Comparison of ENCODE assay signal across 1 cellular context in the genomic region with DNA sequence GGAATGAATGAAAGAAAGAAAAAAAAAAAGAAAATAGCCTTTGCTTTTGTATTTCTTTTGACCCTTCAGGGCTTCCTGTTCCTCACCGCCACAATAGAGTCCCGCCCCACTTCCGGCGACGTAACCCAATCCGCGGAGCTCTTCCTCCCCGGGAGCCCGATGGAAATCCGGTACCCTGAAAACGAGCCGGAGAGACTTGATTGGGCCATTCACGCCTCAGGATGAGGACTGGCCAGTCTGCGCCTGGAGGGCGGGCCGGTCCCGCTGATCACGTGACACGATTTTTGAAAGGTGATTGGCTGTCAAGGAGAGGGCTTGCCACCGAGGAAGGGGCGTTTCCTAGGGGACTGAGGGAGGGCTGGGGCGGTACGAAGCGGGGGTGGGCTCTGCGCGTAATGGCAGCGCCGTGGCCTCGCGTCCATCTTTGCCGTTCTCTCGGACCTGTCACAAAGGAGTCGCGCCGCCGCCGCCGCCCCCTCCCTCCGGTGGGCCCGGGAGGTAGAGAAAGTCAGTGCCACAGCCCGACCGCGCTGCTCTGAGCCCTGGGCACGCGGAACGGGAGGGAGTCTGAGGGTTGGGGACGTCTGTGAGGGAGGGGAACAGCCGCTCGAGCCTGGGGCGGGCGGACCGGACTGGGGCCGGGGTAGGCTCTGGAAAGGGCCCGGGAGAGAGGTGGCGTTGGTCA.
TF ChIP-seq lines count a peak whose summit lies in the region.

A gene with protein sequence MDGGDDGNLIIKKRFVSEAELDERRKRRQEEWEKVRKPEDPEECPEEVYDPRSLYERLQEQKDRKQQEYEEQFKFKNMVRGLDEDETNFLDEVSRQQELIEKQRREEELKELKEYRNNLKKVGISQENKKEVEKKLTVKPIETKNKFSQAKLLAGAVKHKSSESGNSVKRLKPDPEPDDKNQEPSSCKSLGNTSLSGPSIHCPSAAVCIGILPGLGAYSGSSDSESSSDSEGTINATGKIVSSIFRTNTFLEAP (minus strand): TSS at position 95 of the 685 bp plus-strand sequence. CDS start 12,185 bp downstream, outside the sequence.
Gene RSPRY1 (plus strand): TSS at position 385 of the 685 bp plus-strand sequence. CDS start 18,330 bp downstream, outside the sequence.

TF ChIP-seq in HepG2, 621 proteins besides CTCF, POLR2A, EP300 and RAD21 (continued from another document and continues in another):
- no peak for TF ChIP-seq MLXIP (CRISPR knock-in tag; IDR thresholded peaks at IDR 0.05; ENCODE audit: borderline replicate concordance)
- peak; percentile 70; the same call in 1 of the 2 replicates for TF ChIP-seq ZNF607 (CRISPR knock-in tag; IDR thresholded peaks at IDR 0.05; ENCODE audit: borderline replicate concordance)
- peak; percentile 34; the same call in 1 of the 2 replicates for TF ChIP-seq ZNF572 (CRISPR knock-in tag; IDR thresholded peaks at IDR 0.05)
- TF ChIP-seq ZSCAN12 (CRISPR knock-in tag; IDR thresholded peaks at IDR 0.05), result no peak
- peak; percentile 12 for TF ChIP-seq SALL2 (CRISPR knock-in tag; IDR thresholded peaks at IDR 0.05)
- peak; percentile 49; the same call in 1 of the 2 replicates for TF ChIP-seq ZFP91 (CRISPR knock-in tag; IDR thresholded peaks at IDR 0.05; ENCODE audit: borderline replicate concordance)
- peak; percentile 60; the same call in 1 of the 2 replicates for TF ChIP-seq ZNF281 (CRISPR knock-in tag; IDR thresholded peaks at IDR 0.05; ENCODE audit: borderline replicate concordance)
- TF ChIP-seq MED1 (CRISPR knock-in tag; IDR thresholded peaks at IDR 0.05), result peak; percentile 53
- no peak; the same call in 1 of the 2 replicates for TF ChIP-seq ZFP1 (CRISPR knock-in tag; IDR thresholded peaks at IDR 0.05)
- TF ChIP-seq MZF1 (CRISPR knock-in tag; IDR thresholded peaks at IDR 0.05; ENCODE audit: borderline replicate concordance), result no peak
- TF ChIP-seq PRDM10 (CRISPR knock-in tag; IDR thresholded peaks at IDR 0.05; ENCODE audit: low read depth), result no peak
- TF ChIP-seq MTF2 (CRISPR knock-in tag; IDR thresholded peaks at IDR 0.05; ENCODE audit: borderline replicate concordance), result 0 out of 2 replicates have a peak, but pooled peaks have one; percentile 19
- peak; percentile 50 for TF ChIP-seq ZBTB7A (CRISPR knock-in tag; IDR thresholded peaks at IDR 0.05)
- TF ChIP-seq ISX (CRISPR knock-in tag; conservative IDR thresholded peaks at IDR 0.05), result no peak
- 0 out of 2 replicates have a peak, but pooled peaks have one; percentile 13 for TF ChIP-seq RARA (CRISPR knock-in tag; IDR thresholded peaks at IDR 0.05)
- TF ChIP-seq, protein P1, sequence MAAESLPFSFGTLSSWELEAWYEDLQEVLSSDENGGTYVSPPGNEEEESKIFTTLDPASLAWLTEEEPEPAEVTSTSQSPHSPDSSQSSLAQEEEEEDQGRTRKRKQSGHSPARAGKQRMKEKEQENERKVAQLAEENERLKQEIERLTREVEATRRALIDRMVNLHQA (CRISPR knock-in tag; IDR thresholded peaks at IDR 0.05), result no peak
- TF ChIP-seq SIN3A (IDR thresholded peaks at IDR 0.05; ENCODE audit: borderline replicate concordance, low read depth, low read length), result peak; percentile 60; the same call in 1 of the 2 replicates
- no peak for TF ChIP-seq TMF1 (CRISPR knock-in tag; IDR thresholded peaks at IDR 0.05; ENCODE audit: low read depth)
- peak; percentile 93; the same call in 1 of the 2 replicates for TF ChIP-seq BRD4 (CRISPR knock-in tag; IDR thresholded peaks at IDR 0.05)
- TF ChIP-seq, protein P2, sequence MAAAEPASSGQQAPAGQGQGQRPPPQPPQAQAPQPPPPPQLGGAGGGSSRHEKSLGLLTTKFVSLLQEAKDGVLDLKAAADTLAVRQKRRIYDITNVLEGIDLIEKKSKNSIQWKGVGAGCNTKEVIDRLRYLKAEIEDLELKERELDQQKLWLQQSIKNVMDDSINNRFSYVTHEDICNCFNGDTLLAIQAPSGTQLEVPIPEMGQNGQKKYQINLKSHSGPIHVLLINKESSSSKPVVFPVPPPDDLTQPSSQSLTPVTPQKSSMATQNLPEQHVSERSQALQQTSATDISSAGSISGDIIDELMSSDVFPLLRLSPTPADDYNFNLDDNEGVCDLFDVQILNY (CRISPR knock-in tag; conservative IDR thresholded peaks at IDR 0.05), result peak; percentile 58; the same call in 1 of the 2 replicates
- peak; percentile 74 for TF ChIP-seq RFX1 (IDR thresholded peaks at IDR 0.05)
- peak; percentile 89 for TF ChIP-seq SAP130 (CRISPR knock-in tag; IDR thresholded peaks at IDR 0.05; ENCODE audit: low read depth)
- no peak for TF ChIP-seq CHCHD3 (CRISPR knock-in tag; IDR thresholded peaks at IDR 0.05)
- no peak for TF ChIP-seq XRCC5 (optimal IDR thresholded peaks at IDR 0.05; ENCODE audit: low read length)
- TF ChIP-seq MBD4 (IDR thresholded peaks at IDR 0.05; ENCODE audit: borderline replicate concordance, low read length), result no peak
- peak; percentile 21; the same call in 1 of the 2 replicates for TF ChIP-seq ZMAT3 (CRISPR knock-in tag; conservative IDR thresholded peaks at IDR 0.05)
- 0 out of 2 replicates have a peak, but pooled peaks have one; percentile 20 for TF ChIP-seq RERE (CRISPR knock-in tag; IDR thresholded peaks at IDR 0.05; ENCODE audit: low read depth)
- TF ChIP-seq RBM39 (IDR thresholded peaks at IDR 0.05; ENCODE audit: low read depth, low read length, poor library complexity, severe bottlenecking), result peak; percentile 45
- TF ChIP-seq IKZF1 (IDR thresholded peaks at IDR 0.05), result no peak
- TF ChIP-seq SRSF9 (IDR thresholded peaks at IDR 0.05; ENCODE audit: borderline replicate concordance, insufficient read depth, low read depth, low read length, poor library complexity, severe bottlenecking), result no peak
- TF ChIP-seq U2AF1 (optimal IDR thresholded peaks at IDR 0.05; ENCODE audit: low read depth, low read length), result no peak
- peak; percentile 53; the same call in 1 of the 2 replicates for TF ChIP-seq MEIS1 (CRISPR knock-in tag; IDR thresholded peaks at IDR 0.05; ENCODE audit: borderline replicate concordance)
- TF ChIP-seq RBAK (CRISPR knock-in tag; IDR thresholded peaks at IDR 0.05), result no peak
